1 cellular context compared by ENCODE assay signal in genomic region chrX:139642241-139642927, GRCh38.
TF ChIP-seq lines count a peak whose summit lies in the region.

No MANE protein-coding gene starts in this region.

TF ChIP-seq in HepG2, 621 proteins besides CTCF, POLR2A, EP300 and RAD21 (continued from another document):
- TF ChIP-seq BCL3 (CRISPR knock-in tag; IDR thresholded peaks at IDR 0.05): no peak
- peak; percentile 34 to 54; a peak in 3 of 4 replicates for TF ChIP-seq MAFK (conservative IDR thresholded peaks at IDR 0.05 in 1 of 2, IDR thresholded peaks at IDR 0.05 in 1 of 2; ENCODE audit: low read length in 2 of 2)
- TF ChIP-seq ZBTB33 (CRISPR knock-in tag; IDR thresholded peaks at IDR 0.05): no peak
- TF ChIP-seq ZSCAN29 (CRISPR knock-in tag; conservative IDR thresholded peaks at IDR 0.05): no peak
- TF ChIP-seq MATR3 (CRISPR knock-in tag; IDR thresholded peaks at IDR 0.05): no peak
- peak; percentile 52; the same call in 1 of the 2 replicates for TF ChIP-seq MAFF (IDR thresholded peaks at IDR 0.05; ENCODE audit: low read depth, low read length)
- TF ChIP-seq CREM (IDR thresholded peaks at IDR 0.05): no peak
- no peak for TF ChIP-seq CREM (CRISPR knock-in tag; IDR thresholded peaks at IDR 0.05)
- no peak for TF ChIP-seq MTF2 (CRISPR knock-in tag; IDR thresholded peaks at IDR 0.05; ENCODE audit: borderline replicate concordance)
- TF ChIP-seq ZNF468 (CRISPR knock-in tag; IDR thresholded peaks at IDR 0.05): no peak
- TF ChIP-seq FOXJ3 (CRISPR knock-in tag; IDR thresholded peaks at IDR 0.05; ENCODE audit: borderline replicate concordance): no peak
- no peak for TF ChIP-seq HBP1 (CRISPR knock-in tag; IDR thresholded peaks at IDR 0.05; ENCODE audit: low read depth)
